Comparison of ENCODE assay signal across 18 cellular contexts in the genomic region with DNA sequence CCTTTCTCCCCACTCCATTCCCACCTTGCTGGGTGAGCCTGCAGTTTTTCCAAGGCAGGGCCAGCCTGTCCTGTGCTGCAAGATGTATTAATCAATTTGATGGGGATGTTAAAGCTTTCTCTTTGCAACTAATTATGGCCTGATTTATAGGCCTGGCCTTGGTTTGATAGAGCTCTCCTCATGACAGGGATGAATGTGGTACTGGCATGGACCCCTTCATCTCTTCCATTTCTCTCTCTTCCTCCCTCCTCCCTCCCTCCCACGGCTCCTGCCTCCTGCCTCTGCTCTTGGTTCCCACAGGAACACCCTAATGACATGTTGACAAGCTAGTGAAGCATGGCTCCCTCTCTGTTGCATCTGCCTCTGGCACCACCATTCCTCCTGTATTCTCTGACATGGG. TPM values are rescaled to one million over a fixed set of nuclear protein-coding genes. Genes with fewer than 3 reads are reported as not detected.
DNase-seq lines count a peak whose midpoint lies in the region; ATAC-seq, FAIRE-seq and TF ChIP-seq lines count a peak whose summit lies in the region.
"Had no signal": no experiment of that assay in that cellular context is flagged by ENCODE, and none has a peak within 500 bp of the region (broad histone marks: within the 10 kb centered on the region; RNA-seq: fewer than 3 reads in every experiment).

No MANE protein-coding gene starts in this region.

- no CpG with 5 or more reads among the region's 1 CpG for WGBS in K562 (ENCODE audit: insufficient coverage, low coverage, missing lambda C conversion rate)

- POLR2A ChIA-PET in HEK293T (lab: Yijun Ruan, JAX): no interaction called here
- POLR2A ChIA-PET in K562 (lab: Yijun Ruan, JAX): interaction anchor here (0.8 kb wide), 1 partner anchor 148 kb away, joined by 5 read pairs; no protein-coding TSS in a partner anchor

- peaks cover 74% of the 10 kb centered on the region for H3K4me1 Mint-ChIP-seq in nephron progenitor cell

- no peaks in the 10 kb centered on the region for H3K79me2 ChIP-seq in K562 (ENCODE audit: control insufficient read depth, insufficient read depth, low read length)

- BruUV-seq in K562 (replicated peaks; lab: Mats Ljungman, UMichigan): no TSS peak

- no peak for TF ChIP-seq EP300 in K562 (IDR thresholded peaks at IDR 0.05; ENCODE audit: low read length)

- H3K36me3 ChIP-seq in K562 (ENCODE audit: control insufficient read depth, insufficient read depth, low read length): no peaks in the 10 kb centered on the region
- H3K36me3 ChIP-seq: BE2C had no signal

- H4K20me1 ChIP-seq in K562 (replicated peaks; ENCODE audit: control insufficient read depth, insufficient read depth, low read length): no peaks in the 10 kb centered on the region

- H2AFZ ChIP-seq in K562 (ENCODE audit: low read depth, low read length): peak overlapping the region; percentile 54

- in situ Hi-C loops in K562 (cut with MboI): no loop called here

- intact Hi-C loops in K562 (cut with micrococcal nuclease): no loop called here

- no peak overlapping the region for H3K27ac ChIP-seq in K562 (ENCODE audit: extremely low read depth, low read depth, low read length)

- no peaks in the 10 kb centered on the region for H3K9me3 ChIP-seq in K562 (replicated peaks; ENCODE audit: control insufficient read depth, insufficient read depth, low read depth, low read length)
- H3K9me3 ChIP-seq: BE2C had no signal

- peaks cover 4 to 42% of the 10 kb centered on the region in 2 experiments; a peak in 4 of 5 replicates for H3K4me1 ChIP-seq in K562 (replicated peaks in 1 of 2; ENCODE audit: control insufficient read depth in 2 of 2, insufficient read depth in 2 of 2, low read length in 2 of 2)
- H3K4me1 ChIP-seq: BE2C had no signal

- TF ChIP-seq POLR2A in K562 (conservative IDR thresholded peaks at IDR 0.05): no peak

- H3K36me3 Mint-ChIP-seq in nephron progenitor cell (ENCODE audit: low read depth): no peaks in the 10 kb centered on the region
- H3K36me3 Mint-ChIP-seq: CD4-positive, alpha-beta memory T cell had no signal

- no peak for TF ChIP-seq CTCF in K562 (IDR thresholded peaks at IDR 0.05 in 2 of 3, conservative IDR thresholded peaks at IDR 0.05 in 1 of 3; ENCODE audit: insufficient read depth in 2 of 3, low read depth in 1 of 3, low read length in 3 of 3)
- TF ChIP-seq CTCF in nephron progenitor cell (IDR thresholded peaks at IDR 0.05): no peak

- FAIRE-seq in K562 (lab: Jason Lieb, UNC): no peak

- ATAC-seq in K562: no peak
- no peak for ATAC-seq in HG03439 (IDR thresholded peaks at IDR 0.05; ENCODE audit: unreplicated experiment)

- H3K27me3 ChIP-seq in K562 (ENCODE audit: control insufficient read depth in 2 of 2, insufficient read depth in 2 of 2, low read length in 2 of 2): no peaks in the 10 kb centered on the region

- peaks cover 11% of the 10 kb centered on the region for H3K27me3 Mint-ChIP-seq in nephron progenitor cell (ENCODE audit: low read depth, poor library complexity)

- H3K4me3 Mint-ChIP-seq in nephron progenitor cell: peak overlapping the region; percentile 61
- H3K4me3 Mint-ChIP-seq: CD4-positive, alpha-beta memory T cell had no signal

- H3K27ac Mint-ChIP-seq in nephron progenitor cell: peak overlapping the region; percentile 83
- H3K27ac Mint-ChIP-seq: CD4-positive, alpha-beta memory T cell had no signal

- no peaks in the 10 kb centered on the region for H3K9me1 ChIP-seq in K562 (ENCODE audit: control insufficient read depth, insufficient read depth, low read length)

- DNase-seq in NCI-H1694 (lab: John Stamatoyannopoulos, UW) (peak; percentile 20), NCI-H1694 treated with DMSO at 0.1 percent for 48 hours (lab: John Stamatoyannopoulos, UW) (no peak), HEK293T (ENCODE audit: extremely low spot score) (no peak), K562 (ENCODE audit: extremely low read depth in 1 of 4, low spot score in 3 of 4) (no peak), nephron progenitor cell (peak; percentile 63), SKM-1 (lab: John Stamatoyannopoulos, UW; ENCODE audit: unreplicated experiment) (no peak)
- no peak for DNase-seq in stimulated activated naive CD4-positive, alpha-beta T cell treated with Interleukin-2 at 50 U/mL for 16 hours (lab: John Stamatoyannopoulos, UW)
- DNase-seq: 8988T; BE2C; CD4-positive, alpha-beta memory T cell; DMS79; H7; NCI-H146; NCI-H345; NCI-H526; SHP77 had no signal

- CTCF ChIA-PET in HEK293T (lab: Yijun Ruan, JAX): interaction anchor here (0.8 kb wide), 2 partner anchors 27 to 110 kb away, joined by 3 read pairs; no protein-coding TSS in a partner anchor
- CTCF ChIA-PET in K562 (lab: Yijun Ruan, JAX; ENCODE audit: low intra/inter-chr PET ratio): no interaction called here

- no peak overlapping the region for H3K4me3 ChIP-seq in K562

- H3K4me2 ChIP-seq in K562 (ENCODE audit: insufficient read depth, low read length): no peak overlapping the region

- H3K9me3 Mint-ChIP-seq in nephron progenitor cell: no peaks in the 10 kb centered on the region
- H3K9me3 Mint-ChIP-seq: CD4-positive, alpha-beta memory T cell had no signal

- no peak overlapping the region; a peak in 1 of 4 replicates for H3K9ac ChIP-seq in K562 (ENCODE audit: insufficient read depth in 1 of 2, low read depth in 2 of 2, low read length in 2 of 2)

- TF ChIP-seq RAD21 in K562 (CRISPR knock-in tag; conservative IDR thresholded peaks at IDR 0.05 in 1 of 2, IDR thresholded peaks at IDR 0.05 in 1 of 2): no peak

TF ChIP-seq in HEK293T, 16 proteins besides CTCF, POLR2A, EP300 and RAD21:
- TF ChIP-seq PKNOX1 (IDR thresholded peaks at IDR 0.05) (peak; percentile 58), LEF1 (IDR thresholded peaks at IDR 0.05; ENCODE audit: borderline replicate concordance) (no peak)

TF ChIP-seq in K562, 482 proteins besides CTCF, POLR2A, EP300 and RAD21:
- TF ChIP-seq NFE2 (IDR thresholded peaks at IDR 0.05; ENCODE audit: low read depth) (no peak), PBX2 (CRISPR knock-in tag; IDR thresholded peaks at IDR 0.05; ENCODE audit: low read depth) (no peak), PBX2 (tag; conservative IDR thresholded peaks at IDR 0.05; ENCODE audit: low read depth) (peak; percentile 35; the same call in 1 of the 2 replicates), SAP30 (IDR thresholded peaks at IDR 0.05; ENCODE audit: borderline replicate concordance, insufficient read depth, low read depth, low read length, poor library complexity, severe bottlenecking) (no peak)

RNA-seq across cellular contexts. Expression of gene SKAP1, which starts 47.2 kb away (rescaled TPM):
- not detected in 2 replicates for total RNA-seq in K562 (2011; cell fraction: chromatin; rRNA removed; ENCODE audit: low replicate concordance)
- total RNA-seq in K562 (2011; cell fraction: nucleolus; rRNA removed): not detected in 2 replicates
- not detected in 2 replicates for total RNA-seq in K562 (2011; cell fraction: nucleoplasm; rRNA removed)
- total RNA-seq in K562 (2014; rRNA removed) (not detected in 2 replicates), K562 (2014; rRNA removed; fragmentation: Illumina TruSeq; extraction: Trizol) (not detected in 2 replicates), K562 (2015; rRNA removed; fragmentation: Illumina TruSeq; extraction: Trizol) (0.22 TPM in 1 of 2 replicates, not detected in the other), K562 (2021) (not detected in 2 replicates)
- polyA plus RNA-seq in K562 (2011; rRNA removed) (not detected in 2 replicates), K562 (2014; fragmentation: Illumina TruSeq; extraction: Trizol) (0.10 TPM in 1 of 2 replicates, not detected in the other), K562 (2014; fragmentation: Nextera tagmentation; extraction: Ambion mirVana) (under 1 TPM; 0.06 to 0.07 TPM), K562 (2014; rRNA removed) (0.80 TPM in 1 of 2 replicates, not detected in the other)
- not detected in 2 replicates for polyA plus RNA-seq in K562 (2011; cell fraction: cytosol; rRNA removed)
- polyA plus RNA-seq in K562 (2011; cell fraction: nucleus; rRNA removed): not detected in 2 replicates
- 0.08 and 0.09 TPM in 2 replicates for polyA plus RNA-seq in K562 (2012)
- polyA minus RNA-seq in K562 (2011; rRNA and poly(A)+ RNA removed): not detected in 2 replicates
- not detected in 2 replicates for polyA minus RNA-seq in K562 (2011; cell fraction: cytosol; rRNA and poly(A)+ RNA removed)
- not detected in 2 replicates for polyA minus RNA-seq in K562 (2011; cell fraction: nucleus; rRNA and poly(A)+ RNA removed)
- total RNA-seq: H7 had no signal

RNA-seq across cellular contexts. Expression of gene HOXB1, which starts 53.6 kb away (rescaled TPM):
- total RNA-seq in K562 (2011; cell fraction: chromatin; rRNA removed; ENCODE audit: low replicate concordance): not detected in 2 replicates
- total RNA-seq in K562 (2011; cell fraction: nucleolus; rRNA removed): not detected in 2 replicates
- total RNA-seq in K562 (2011; cell fraction: nucleoplasm; rRNA removed): not detected in 2 replicates
- total RNA-seq in K562 (2014; rRNA removed) (not detected in 2 replicates), K562 (2014; rRNA removed; fragmentation: Illumina TruSeq; extraction: Trizol) (not detected in 2 replicates), K562 (2015; rRNA removed; fragmentation: Illumina TruSeq; extraction: Trizol) (not detected in 2 replicates), K562 (2021) (not detected in 2 replicates)
- polyA plus RNA-seq in K562 (2011; rRNA removed) (0.04 TPM in 1 of 2 replicates, not detected in the other), K562 (2014; fragmentation: Illumina TruSeq; extraction: Trizol) (not detected in 2 replicates), K562 (2014; fragmentation: Nextera tagmentation; extraction: Ambion mirVana) (not detected), K562 (2014; rRNA removed) (not detected in 2 replicates)
- not detected in 2 replicates for polyA plus RNA-seq in K562 (2011; cell fraction: cytosol; rRNA removed)
- polyA plus RNA-seq in K562 (2011; cell fraction: nucleus; rRNA removed): not detected in 2 replicates
- not detected in 2 replicates for polyA plus RNA-seq in K562 (2012)
- not detected in 2 replicates for polyA minus RNA-seq in K562 (2011; rRNA and poly(A)+ RNA removed)
- not detected in 2 replicates for polyA minus RNA-seq in K562 (2011; cell fraction: cytosol; rRNA and poly(A)+ RNA removed)
- not detected in 2 replicates for polyA minus RNA-seq in K562 (2011; cell fraction: nucleus; rRNA and poly(A)+ RNA removed)
- total RNA-seq: CD4-positive, alpha-beta memory T cell; OCI-LY7 had no signal
- polyA plus RNA-seq: CD4-positive, alpha-beta memory T cell had no signal

Comparison
In these comparisons a context has a peak if more than half of its experiments do, and no peak if none do; other contexts are left out.
1. DNase-seq: peak in NCI-H1694 (single experiment) and nephron progenitor cell (single experiment); none in NCI-H1694 treated with DMSO at 0.1 percent for 48 hours (single experiment), HEK293T (single experiment), K562 (0 of 4), stimulated activated naive CD4-positive, alpha-beta T cell treated with Interleukin-2 at 50 U/mL for 16 hours (single experiment) and SKM-1 (single experiment).